ENCODE assay signal across 10 cellular contexts in the genomic region with DNA sequence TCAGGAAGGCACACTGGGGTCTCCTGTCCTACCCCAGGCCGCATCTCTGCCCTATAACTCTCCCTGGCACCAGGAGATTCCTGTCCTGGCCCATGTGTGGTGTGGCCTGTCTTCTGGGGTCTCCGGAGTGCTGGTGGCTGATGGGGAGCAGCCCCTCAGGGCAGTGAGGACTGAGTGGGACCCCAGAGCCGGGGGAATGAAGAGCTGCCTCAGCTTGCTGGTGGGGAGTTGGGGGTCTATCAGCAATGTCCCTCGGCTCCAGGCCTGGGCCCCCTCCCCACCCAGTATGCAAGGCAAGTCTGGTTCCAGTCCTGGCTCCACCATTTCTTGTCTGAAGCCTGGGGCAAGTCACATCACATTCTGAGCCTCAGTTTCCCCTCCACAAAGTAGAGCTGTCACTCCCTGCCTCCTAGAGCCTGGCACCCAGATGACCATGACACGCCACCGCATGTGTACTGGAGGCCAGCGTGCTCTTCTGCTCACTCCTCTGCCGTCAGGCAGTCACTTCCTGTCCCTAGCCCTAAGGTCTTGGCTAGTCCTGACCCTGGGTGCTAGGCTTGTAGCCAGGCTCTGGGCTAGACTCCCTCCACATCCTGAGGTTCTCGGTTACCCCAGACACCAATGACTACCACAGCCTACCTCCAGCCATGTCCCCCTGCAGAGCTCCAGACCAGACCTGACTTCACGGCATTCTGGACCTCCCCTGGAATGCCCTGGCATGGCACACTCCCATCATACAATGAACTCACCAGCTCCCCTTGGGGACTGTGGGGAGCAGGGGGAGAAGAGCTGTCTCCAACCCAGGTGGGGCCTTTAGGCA. TPM values are rescaled to one million over a fixed set of nuclear protein-coding genes. Genes with fewer than 3 reads are reported as not detected.
DNase-seq lines count a peak whose midpoint lies in the region; ATAC-seq and TF ChIP-seq lines count a peak whose summit lies in the region.
"Had no signal": no experiment of that assay in that cellular context is flagged by ENCODE, and none has a peak within 500 bp of the region (broad histone marks: within the 10 kb centered on the region; RNA-seq: fewer than 3 reads in every experiment).

No MANE protein-coding gene starts in this region.

- CTCF ChIA-PET in CD4-positive, alpha-beta T cell (lab: Charles Lee) = interaction anchor here (0.9 to 1.6 kb wide), 2 partner anchors 14 kb away, joined by 3 to 5 read pairs; no protein-coding TSS in a partner anchor
- CTCF ChIA-PET in HEK293 (lab: Yijun Ruan, JAX) = interaction anchor here (0.9 kb wide), 1 partner anchor 10 kb away, joined by 4 read pairs; no protein-coding TSS in a partner anchor
- CTCF ChIA-PET in naive thymus-derived CD4-positive, alpha-beta T cell (lab: Charles Lee) = interaction anchor here (1.2 kb wide), 1 partner anchor 14 kb away, joined by 5 read pairs; no protein-coding TSS in a partner anchor

- no peaks in the 10 kb centered on the region for H3K36me3 ChIP-seq in HEK293 (ENCODE audit: control insufficient read depth in 2 of 2, insufficient read depth in 1 of 2, low read length in 2 of 2)
- no peaks in the 10 kb centered on the region for H3K36me3 ChIP-seq in naive thymus-derived CD4-positive, alpha-beta T cell (ENCODE audit: control insufficient read depth in 2 of 3, insufficient read depth in 3 of 3, low read length in 3 of 3)
- H3K36me3 ChIP-seq: prostate gland had no signal

- H3K9me3 Mint-ChIP-seq in CD4-positive, alpha-beta T cell = no peaks in the 10 kb centered on the region
- no peaks in the 10 kb centered on the region for H3K9me3 Mint-ChIP-seq in naive thymus-derived CD4-positive, alpha-beta T cell

- peaks cover 13% of the 10 kb centered on the region for H3K36me3 Mint-ChIP-seq in CD4-positive, alpha-beta T cell (ENCODE audit: low read depth)
- peaks cover 0 to 5% (median 0%) of the 10 kb centered on the region in 5 donors for H3K36me3 Mint-ChIP-seq in naive thymus-derived CD4-positive, alpha-beta T cell

- H3K4me3 ChIP-seq in HEK293 (ENCODE audit: low read depth, low read length) = no peak overlapping the region
- H3K4me3 ChIP-seq in naive thymus-derived CD4-positive, alpha-beta T cell (ENCODE audit: low read length) = no peak overlapping the region
- H3K4me3 ChIP-seq: prostate gland had no signal

- peaks cover 79% of the 10 kb centered on the region for H3K4me1 Mint-ChIP-seq in CD4-positive, alpha-beta T cell (ENCODE audit: low read depth)
- H3K4me1 Mint-ChIP-seq in naive thymus-derived CD4-positive, alpha-beta T cell = peaks cover 66 to 88% (median 75%) of the 10 kb centered on the region in 7 donors

- peak overlapping the region; percentile 62 for H3K27ac ChIP-seq in CD4-positive, alpha-beta T cell (ENCODE audit: low read depth, low read length)
- no peak overlapping the region for H3K27ac ChIP-seq in HEK293 (ENCODE audit: extremely low read depth, low read depth, low read length)
- H3K27ac ChIP-seq in adipose tissue (ENCODE audit: low read depth, low read length) = peak overlapping the region; percentile 73
- H3K27ac ChIP-seq in naive thymus-derived CD4-positive, alpha-beta T cell (ENCODE audit: low read depth, low read length) = no peak overlapping the region
- H3K27ac ChIP-seq: prostate gland had no signal

- POLR2A ChIA-PET in CD4-positive, alpha-beta T cell (lab: Charles Lee) = interaction anchor here (0.7 kb wide), 1 partner anchor 14 kb away, joined by 3 read pairs; no protein-coding TSS in a partner anchor
- POLR2A ChIA-PET in HEK293 (lab: Yijun Ruan, JAX) = no interaction called here
- POLR2A ChIA-PET in naive thymus-derived CD4-positive, alpha-beta T cell (lab: Charles Lee) = interaction anchor here (1.4 to 1.8 kb wide), 3 partner anchors 17 to 76 kb away, joined by 3 to 6 read pairs (median 6); a partner anchor contains a TSS

- intact Hi-C loops in CD4-positive, alpha-beta T cell (cut with DNase I, micrococcal nuclease) = no loop called here
- intact Hi-C loops in naive thymus-derived CD4-positive, alpha-beta T cell (cut with micrococcal nuclease) = no loop called here

- H3K27ac Mint-ChIP-seq in CD4-positive, alpha-beta T cell = peak overlapping the region; percentile 95
- peak overlapping the region; percentile 70 to 99 (median 95) for H3K27ac Mint-ChIP-seq in naive thymus-derived CD4-positive, alpha-beta T cell

- 63 to 92% (median 72%) methylated on average over 10 of the region's 10 CpGs for whole genome bisulfite sequencing in adipose tissue, 3 donors

- in situ Hi-C loops in GM13977 (cut with MboI; ENCODE audit: low pct_unique_long_range_greater_than_20kb, low sequenced_read_pairs, unreplicated experiment) = no loop called here

- TF ChIP-seq CTCF in CD4-positive, alpha-beta T cell (IDR thresholded peaks at IDR 0.05) = no peak
- TF ChIP-seq CTCF in HEK293 (tag by site-specific recombination; IDR thresholded peaks at IDR 0.05) = no peak
- no peak for TF ChIP-seq CTCF in GM13977 (IDR thresholded peaks at IDR 0.05; ENCODE audit: extremely low read depth, insufficient read depth, missing control alignments)

- ATAC-seq in CD4-positive, alpha-beta T cell (ENCODE audit: poor library complexity) = no peak
- no peak for ATAC-seq in naive thymus-derived CD4-positive, alpha-beta T cell

- DNase-seq in CD4-positive, alpha-beta T cell = no peak
- DNase-seq in naive thymus-derived CD4-positive, alpha-beta T cell = no peak
- DNase-seq in COLO668 (lab: John Stamatoyannopoulos, UW; ENCODE audit: unreplicated experiment) (no peak), GM13977 (ENCODE audit: low spot score) (no peak), NCI-H1092 treated with DMSO at 0.1 percent for 48 hours (lab: John Stamatoyannopoulos, UW) (no peak)
- no peak for DNase-seq in stimulated activated CD4-positive, alpha-beta T cell treated with anti-CD3 and anti-CD28 coated beads, Interleukin-2, amount 100 ng/mL, for 24 hours
- DNase-seq: NCI-H510A had no signal

- H3K9me3 ChIP-seq in CD4-positive, alpha-beta T cell (ENCODE audit: control insufficient read depth, low read length) = no peaks in the 10 kb centered on the region
- no peaks in the 10 kb centered on the region for H3K9me3 ChIP-seq in HEK293 (ENCODE audit: control insufficient read depth, insufficient read depth, low read depth, low read length)
- H3K9me3 ChIP-seq in naive thymus-derived CD4-positive, alpha-beta T cell (ENCODE audit: control insufficient read depth in 2 of 3, low read length in 3 of 3) = no peaks in the 10 kb centered on the region
- H3K9me3 ChIP-seq: prostate gland had no signal

- H3K4me1 ChIP-seq in HEK293 (ENCODE audit: control insufficient read depth, insufficient read depth, low read length) = no peaks in the 10 kb centered on the region
- H3K4me1 ChIP-seq in naive thymus-derived CD4-positive, alpha-beta T cell (ENCODE audit: control insufficient read depth in 2 of 2, insufficient read depth in 2 of 2, low read length in 2 of 2) = peaks cover 48 to 56% of the 10 kb centered on the region in 2 donors
- H3K4me1 ChIP-seq: prostate gland had no signal

- no peaks in the 10 kb centered on the region for H3K27me3 Mint-ChIP-seq in CD4-positive, alpha-beta T cell
- H3K27me3 Mint-ChIP-seq in naive thymus-derived CD4-positive, alpha-beta T cell = no peaks in the 10 kb centered on the region

- no peaks in the 10 kb centered on the region for H3K27me3 ChIP-seq in CD4-positive, alpha-beta T cell (ENCODE audit: control insufficient read depth, insufficient read depth, low read length)
- no peaks in the 10 kb centered on the region for H3K27me3 ChIP-seq in naive thymus-derived CD4-positive, alpha-beta T cell (ENCODE audit: control insufficient read depth in 2 of 2, insufficient read depth in 2 of 2, low read length in 2 of 2)

- H3K4me3 Mint-ChIP-seq in CD4-positive, alpha-beta T cell = no peak overlapping the region
- H3K4me3 Mint-ChIP-seq in naive thymus-derived CD4-positive, alpha-beta T cell = peak overlapping the region in 7 of 10 donors; percentile 9 to 80 (median 67)

TF ChIP-seq in HEK293, 187 proteins besides CTCF, POLR2A, EP300 and RAD21:
- TF ChIP-seq GLIS1 (tag by site-specific recombination; IDR thresholded peaks at IDR 0.05) (peak; percentile 86), ZNF335 (tag by site-specific recombination; conservative IDR thresholded peaks at IDR 0.05) (no peak)

RNA-seq across cellular contexts. Expression of a gene that starts 12.8 kb away (rescaled TPM):
- total RNA-seq in CD4-positive, alpha-beta T cell = 10 to 100 TPM; 65.7 to 69.8 TPM
- 100 to 1,000 TPM in 1 of 3 donors, 10 to 100 TPM in 2; 31.5 to 109 (median 49.9) TPM for polyA plus RNA-seq in adipose tissue
- 100 to 1,000 TPM; 119 to 317 (median 156) TPM for total RNA-seq in naive thymus-derived CD4-positive, alpha-beta T cell
- 10 to 100 TPM; 30.4 to 55.3 TPM for polyA plus RNA-seq in naive thymus-derived CD4-positive, alpha-beta T cell

RNA-seq across cellular contexts. Expression of a gene that starts 54.4 kb away (rescaled TPM):
- total RNA-seq in CD4-positive, alpha-beta T cell = 10 to 100 TPM; 10.5 to 12.9 TPM
- polyA plus RNA-seq in adipose tissue = 100 to 1,000 TPM in 1 of 3 donors, 10 to 100 TPM in 2; 49.3 to 142 (median 53.8) TPM
- 10 to 100 TPM; 10.9 to 26.1 (median 16.4) TPM for total RNA-seq in naive thymus-derived CD4-positive, alpha-beta T cell
- 10 to 100 TPM; 18.4 to 20.0 TPM for polyA plus RNA-seq in naive thymus-derived CD4-positive, alpha-beta T cell

Comparison
In these comparisons a context has a peak if more than half of its experiments do, and no peak if none do; other contexts are left out.
1. H3K27ac ChIP-seq: peak in CD4-positive, alpha-beta T cell (single experiment) and adipose tissue (single experiment); none in HEK293 (single experiment) and naive thymus-derived CD4-positive, alpha-beta T cell (single experiment).